ENCODE assay signal across 8 cellular contexts in the genomic region with DNA sequence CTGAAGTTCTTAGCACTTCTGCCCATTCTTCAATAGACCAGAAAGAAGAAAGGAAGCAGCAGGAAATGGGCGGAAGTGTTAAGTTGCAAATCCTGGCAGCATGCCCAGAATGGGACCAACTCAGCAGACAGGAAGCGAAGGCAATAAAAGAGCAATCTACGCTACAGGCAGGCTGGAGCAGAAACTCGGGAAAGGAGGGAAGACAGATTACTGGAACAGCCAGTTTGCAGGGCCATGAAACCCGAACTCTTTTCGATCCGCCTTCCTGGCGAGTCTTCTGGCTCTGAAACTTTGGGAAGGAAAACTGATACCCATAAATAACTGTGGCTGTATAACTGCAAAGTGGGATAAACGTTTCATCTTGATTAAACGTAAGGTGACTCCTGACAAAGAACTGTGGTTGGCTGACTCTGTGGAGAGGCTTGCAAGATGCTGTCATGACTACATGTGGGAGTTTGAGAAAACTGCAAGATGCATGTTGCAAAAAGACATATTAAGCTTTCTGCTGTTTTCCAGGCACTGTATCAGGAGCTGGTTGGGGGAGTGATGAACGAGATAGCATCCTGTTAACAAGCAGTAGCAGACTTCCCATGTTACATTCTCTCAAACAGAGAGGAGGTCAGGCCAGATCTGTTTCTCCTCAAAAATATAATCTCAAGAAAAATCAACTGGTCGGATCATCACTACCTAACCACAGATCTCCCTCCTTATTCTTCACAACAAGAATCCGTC.
DNase-seq lines count a peak whose midpoint lies in the region; ATAC-seq and TF ChIP-seq lines count a peak whose summit lies in the region.

No MANE protein-coding gene starts in this region.

- TF ChIP-seq CTCF in gastroesophageal sphincter (IDR thresholded peaks at IDR 0.05) = no peak

- H3K9me3 Mint-ChIP-seq in activated T-cell treated with anti-CD3 and anti-CD28 coated beads, Interleukin-2, amount 50 U/mL, for 4 hours = no peaks in the 10 kb centered on the region

- no peaks in the 10 kb centered on the region for H3K27me3 ChIP-seq in gastroesophageal sphincter

- 17 to 24% methylated on average over 11 to 13 of the region's 13 CpGs for WGBS in gastroesophageal sphincter (ENCODE audit: low coverage in 1 of 2), 2 donors

- no peaks in the 10 kb centered on the region for H3K27me3 Mint-ChIP-seq in activated T-cell treated with anti-CD3 and anti-CD28 coated beads, Interleukin-2, amount 50 U/mL, for 4 hours (ENCODE audit: low read depth)

- DNase-seq in 8988T (peak; percentile 27), HCEC 1CT (peak; percentile 88), NCI-H774 (lab: John Stamatoyannopoulos, UW) (peak; percentile 83), putamen (ENCODE audit: low spot score) (peak; percentile 26)
- DNase-seq in activated T-cell treated with anti-CD3 and anti-CD28 coated beads, Interleukin-2, amount 50 U/mL, for 4 hours = peak; percentile 61

- H3K4me1 Mint-ChIP-seq in activated T-cell treated with anti-CD3 and anti-CD28 coated beads, Interleukin-2, amount 50 U/mL, for 4 hours (ENCODE audit: low read depth) = peaks cover 26% of the 10 kb centered on the region

- H3K36me3 Mint-ChIP-seq in activated T-cell treated with anti-CD3 and anti-CD28 coated beads, Interleukin-2, amount 50 U/mL, for 4 hours (ENCODE audit: insufficient read depth) = no peaks in the 10 kb centered on the region

- TF ChIP-seq EP300 in gastroesophageal sphincter (IDR thresholded peaks at IDR 0.05) = no peak

- TF ChIP-seq POLR2A in gastroesophageal sphincter (IDR thresholded peaks at IDR 0.05) = no peak

- H3K36me3 ChIP-seq in gastroesophageal sphincter = no peaks in the 10 kb centered on the region

- H3K4me3 ChIP-seq in gastroesophageal sphincter = no peak overlapping the region

- peak; percentile 69 to 84 for ATAC-seq in activated T-cell treated with anti-CD3 and anti-CD28 coated beads, Interleukin-2, amount 50 U/mL, for 4 hours
- ATAC-seq in gastroesophageal sphincter (peak; percentile 65), HG02840 (IDR thresholded peaks at IDR 0.05; ENCODE audit: low FRiP score, unreplicated experiment) (no peak), GM18861 (IDR thresholded peaks at IDR 0.05; ENCODE audit: unreplicated experiment) (no peak)

- H3K9me3 ChIP-seq in gastroesophageal sphincter = no peaks in the 10 kb centered on the region

- peaks cover 0 to 11% (median 0%) of the 10 kb centered on the region in 3 donors for H3K4me1 ChIP-seq in gastroesophageal sphincter

- H3K4me3 Mint-ChIP-seq in activated T-cell treated with anti-CD3 and anti-CD28 coated beads, Interleukin-2, amount 50 U/mL, for 4 hours = peak overlapping the region; percentile 65

- H3K27ac ChIP-seq in gastroesophageal sphincter = no peak overlapping the region

Comparison
In these comparisons a context has a peak if more than half of its experiments do, and no peak if none do; other contexts are left out.
1. DNase-seq: peak in every context shown above with its lines; median percentile 88 in HCEC 1CT; 83 in NCI-H774; 61 in activated T-cell treated with anti-CD3 and anti-CD28 coated beads, Interleukin-2, amount 50 U/mL, for 4 hours; 27 in 8988T; 26 in putamen.
2. ATAC-seq: peak in activated T-cell treated with anti-CD3 and anti-CD28 coated beads, Interleukin-2, amount 50 U/mL, for 4 hours (2 of 2) and gastroesophageal sphincter (single experiment); none in HG02840 (single experiment) and GM18861 (single experiment).